14 cellular contexts compared by ENCODE assay signal in the genomic region with DNA sequence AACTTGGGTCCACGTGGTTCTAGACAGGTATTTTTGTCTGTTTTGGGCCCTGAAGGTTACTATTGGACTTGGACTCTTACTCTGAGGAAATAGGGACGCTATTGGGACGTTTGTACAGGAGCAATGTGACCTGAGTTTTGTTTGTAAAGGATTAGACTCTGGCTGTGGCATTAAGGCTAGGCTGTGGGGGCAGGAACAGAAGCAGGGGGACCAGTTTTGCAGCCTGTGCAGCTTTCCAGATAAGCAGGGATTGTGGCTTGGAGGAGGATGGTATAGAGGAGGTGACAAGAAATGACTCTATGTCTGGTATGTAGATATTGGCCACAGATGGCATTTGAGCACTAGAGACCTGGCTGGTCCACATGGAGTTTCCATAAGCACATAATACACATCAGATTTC. TPM values are rescaled to one million over a fixed set of nuclear protein-coding genes. Genes with fewer than 3 reads are reported as not detected.
"Had no signal": no experiment of that assay in that cellular context is flagged by ENCODE, and none has a peak within 500 bp of the region (broad histone marks: within the 10 kb centered on the region; RNA-seq: fewer than 3 reads in every experiment).

No MANE protein-coding gene starts in this region.

- H3K27ac ChIP-seq: neural progenitor cell, ovary, right lobe of liver, thoracic aorta, upper lobe of right lung had no signal

- H3K9ac ChIP-seq: neural progenitor cell had no signal

- H3K4me2 ChIP-seq: neural progenitor cell had no signal

- H3K4me1 ChIP-seq: right lobe of liver had no signal

- H2AFZ ChIP-seq: neural progenitor cell had no signal

- ATAC-seq: left lobe of liver, right lobe of liver, upper lobe of right lung had no signal

- H3K4me3 Mint-ChIP-seq: neural progenitor cell; T-helper 1 cell treated with Interleukin-12 subunit alpha and Interleukin-12 subunit beta and Interleukin-4 antibody, amounts not matched to agents 30 μg/mL and 1 μg/mL, for 36 hours had no signal

- H3K27ac Mint-ChIP-seq: neural progenitor cell; T-helper 1 cell treated with Interleukin-12 subunit alpha and Interleukin-12 subunit beta and Interleukin-4 antibody, amounts not matched to agents 30 μg/mL and 1 μg/mL, for 36 hours had no signal

- H3K27me3 ChIP-seq: neural progenitor cell, ovary, right lobe of liver, upper lobe of right lung had no signal

- DNase-seq: activated CD4-positive, alpha-beta T cell treated with anti-CD3 and anti-CD28 coated beads, Interleukin-2, amount 50 U/mL, for 1 hour; activated CD4-positive, CD25-positive, alpha-beta regulatory T cell; activated naive CD4-positive, alpha-beta T cell treated with anti-CD3 and anti-CD28 coated beads, Interleukin-2, amount 50 U/mL, for 16 hours; activated T-cell treated with anti-CD3 and anti-CD28 coated beads for 4 hours; caudate nucleus; islet precursor cell; ovary; right lobe of liver; upper lobe of right lung had no signal

- H3K36me3 ChIP-seq: neural progenitor cell, ovary, right lobe of liver, thoracic aorta, upper lobe of right lung had no signal

- H3K4me3 ChIP-seq: neural progenitor cell, ovary, right lobe of liver, thoracic aorta, upper lobe of right lung had no signal

- H3K4me1 Mint-ChIP-seq: neural progenitor cell had no signal

RNA-seq across cellular contexts. Expression of a gene that starts 25.1 kb away (rescaled TPM):
- total RNA-seq: pulmonary artery endothelial cell had no signal
